Comparison of ENCODE assay signal across 8 cellular contexts in the genomic region with DNA sequence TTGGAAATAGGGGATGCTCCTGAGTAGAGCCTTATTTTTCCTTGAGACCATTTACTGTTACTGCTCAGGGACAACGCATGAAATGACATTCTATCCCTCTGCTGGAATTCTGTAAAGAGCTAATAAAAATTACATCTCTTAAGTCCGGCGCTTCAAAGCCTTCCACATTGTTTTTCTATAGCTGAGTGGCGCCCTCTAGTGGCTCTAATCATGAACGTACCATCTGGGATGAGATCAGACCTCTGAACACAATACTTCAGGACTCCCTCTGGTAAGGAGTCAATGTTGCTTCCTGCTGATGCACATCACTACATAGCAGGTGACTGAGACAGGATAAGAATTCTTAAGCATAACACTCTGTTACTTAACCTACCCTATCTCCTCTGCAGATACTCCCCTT. TPM values are rescaled to one million over a fixed set of nuclear protein-coding genes. Genes with fewer than 3 reads are reported as not detected.
A peak's percentile ranks its signal among the peaks of the same experiment; 100 is the strongest.
DNase-seq lines count a peak whose midpoint lies in the region; ATAC-seq, FAIRE-seq and TF ChIP-seq lines count a peak whose summit lies in the region.

No MANE protein-coding gene starts in this region.

- no peaks in the 10 kb centered on the region for H3K79me1 ChIP-seq in H1 (ENCODE audit: low read depth, low read length)

- TF ChIP-seq POLR2A in H1 (IDR thresholded peaks at IDR 0.05; ENCODE audit: control extremely low read depth in 1 of 2, low read depth in 2 of 2, low read length in 2 of 2) (no peak), testis (IDR thresholded peaks at IDR 0.05) (no peak)

- no peak for TF ChIP-seq EP300 in H1 (IDR thresholded peaks at IDR 0.05; ENCODE audit: borderline replicate concordance in 1 of 2, low read depth in 2 of 2, low read length in 2 of 2)

- no peak overlapping the region for H4K5ac ChIP-seq in H1 (ENCODE audit: insufficient read length, low read depth, low read length)

- H3K27me3 Mint-ChIP-seq in naive thymus-derived CD4-positive, alpha-beta T cell = no peaks in the 10 kb centered on the region

- CTCF ChIA-PET in H1 (lab: Charles Lee; ENCODE audit: partially characterized antibody) = interaction anchor here (0.6 to 2.0 kb wide), 10 partner anchors 19 to 286 kb away, joined by 3 to 7 read pairs (median 4); no protein-coding TSS in a partner anchor
- CTCF ChIA-PET in naive thymus-derived CD4-positive, alpha-beta T cell (lab: Charles Lee) = interaction anchor here (0.6 kb wide), 1 partner anchor 93 kb away, joined by 3 read pairs; no protein-coding TSS in a partner anchor

- H3K9me3 ChIP-seq in H1 (ENCODE audit: insufficient read depth in 2 of 2, low read depth in 1 of 2, low read length in 1 of 2) (no peaks in the 10 kb centered on the region), testis (no peaks in the 10 kb centered on the region)
- no peaks in the 10 kb centered on the region for H3K9me3 ChIP-seq in naive thymus-derived CD4-positive, alpha-beta T cell (ENCODE audit: control insufficient read depth in 2 of 3, low read length in 3 of 3)

- ATAC-seq in GM18511 (IDR thresholded peaks at IDR 0.05; ENCODE audit: unreplicated experiment) (peak; percentile 98), HG02981 (IDR thresholded peaks at IDR 0.05; ENCODE audit: unreplicated experiment) (peak; percentile 84)
- peak; percentile 80 for ATAC-seq in naive thymus-derived CD4-positive, alpha-beta T cell

- no peak overlapping the region for H4K91ac ChIP-seq in H1 (replicated peaks; ENCODE audit: insufficient read length, low read length)

- H3K4me1 Mint-ChIP-seq in naive thymus-derived CD4-positive, alpha-beta T cell = peaks cover 0 to 25% (median 15%) of the 10 kb centered on the region in 7 donors

- DNase-seq in AG08395 (ENCODE audit: low spot score) (peak; percentile 50), NCI-H345 treated with DMSO at 0.1 percent for 48 hours (lab: John Stamatoyannopoulos, UW; ENCODE audit: unreplicated experiment) (peak; percentile 5), H1 (ENCODE audit: low read depth in 1 of 2, low spot score in 2 of 2) (peak in 1 of 2 experiments; percentile 57), testis (peak; percentile 78)
- DNase-seq in activated CD4-positive, alpha-beta T cell treated with anti-CD3 and anti-CD28 coated beads, Interleukin-2, amount 50 U/mL, for 48 hours = peak; percentile 52 to 60
- DNase-seq in naive thymus-derived CD4-positive, alpha-beta T cell = peak in 8 of 9 donors; percentile 14 to 55 (median 40)

- peaks cover 0 to 5% (median 3%) of the 10 kb centered on the region in 5 donors for H3K36me3 Mint-ChIP-seq in naive thymus-derived CD4-positive, alpha-beta T cell

- H3K36me3 ChIP-seq in H1 (ENCODE audit: control insufficient read depth in 2 of 4, insufficient read depth in 4 of 4, low read length in 3 of 4) (no peaks in the 10 kb centered on the region), testis (ENCODE audit: low read depth, missing control alignments) (no peaks in the 10 kb centered on the region)
- no peaks in the 10 kb centered on the region for H3K36me3 ChIP-seq in naive thymus-derived CD4-positive, alpha-beta T cell (ENCODE audit: control insufficient read depth in 2 of 3, insufficient read depth in 3 of 3, low read length in 3 of 3)

- no peak overlapping the region for H2BK5ac ChIP-seq in H1 (ENCODE audit: low read depth, low read length)

- peak; percentile 49 to 60; a peak in 3 of 4 replicates for TF ChIP-seq RAD21 in H1 (IDR thresholded peaks at IDR 0.05 in 1 of 2, conservative IDR thresholded peaks at IDR 0.05 in 1 of 2; ENCODE audit: low read depth in 2 of 2, low read length in 2 of 2)

- H2BK12ac ChIP-seq in H1 (ENCODE audit: low read depth, low read length) = no peak overlapping the region

- peak in 2 of 3 experiments; percentile 52 to 62; a peak in 3 of 4 replicates for TF ChIP-seq CTCF in H1 (IDR thresholded peaks at IDR 0.05; ENCODE audit: control extremely low read depth in 1 of 3, insufficient read depth in 1 of 3, low read depth in 1 of 3, low read length in 3 of 3)
- TF ChIP-seq CTCF in testis (IDR thresholded peaks at IDR 0.05) = peak in 2 of 3 experiments; percentile 30 to 52

- H2AFZ ChIP-seq in H1 (ENCODE audit: low read length) = no peak overlapping the region

- H3K4me2 ChIP-seq in H1 (ENCODE audit: insufficient read depth in 1 of 2, low read depth in 2 of 2, low read length in 2 of 2) = no peak overlapping the region

- H2BK15ac ChIP-seq in H1 (ENCODE audit: low read length) = no peak overlapping the region

- H4K8ac ChIP-seq in H1 (ENCODE audit: extremely low read depth, insufficient read depth, low read length) = no peak overlapping the region

- H2BK20ac ChIP-seq in H1 (ENCODE audit: low read length) = no peak overlapping the region

- no peak overlapping the region for H2AK5ac ChIP-seq in H1 (ENCODE audit: low read depth, low read length)

- H3K4me3 Mint-ChIP-seq in naive thymus-derived CD4-positive, alpha-beta T cell = no peak overlapping the region

- H3K27ac Mint-ChIP-seq in naive thymus-derived CD4-positive, alpha-beta T cell = peak overlapping the region in 1 of 9 donors; percentile 7

- WGBS in H1 (ENCODE audit: extremely low coverage in 1 of 2, insufficient coverage in 1 of 2, insufficient read length in 1 of 2, insufficient replicate concordance in 2 of 2, low coverage in 1 of 2, low lambda C conversion rate in 2 of 2, missing lambda C conversion rate in 1 of 2), 2 experiments = 23% methylated on average over 5 of the region's 5 CpGs; no CpG with 5 or more reads in 1 of the 2 experiments
- 5 to 9% methylated on average over 5 of the region's 5 CpGs for WGBS in testis, 2 donors

- no peak overlapping the region for H3K18ac ChIP-seq in H1 (ENCODE audit: extremely low read depth, low read length)

- H3K4me3 ChIP-seq in H1 (ENCODE audit: extremely low read depth in 1 of 4, insufficient read depth in 2 of 4, low read depth in 3 of 4, low read length in 4 of 4) (no peak overlapping the region), testis (no peak overlapping the region)
- H3K4me3 ChIP-seq in naive thymus-derived CD4-positive, alpha-beta T cell (ENCODE audit: low read length) = no peak overlapping the region

- intact Hi-C loops in naive thymus-derived CD4-positive, alpha-beta T cell (cut with micrococcal nuclease) = loop anchor here (2.0 to 10.0 kb wide), 3 partner anchors 182 to 911 kb away; no protein-coding TSS in a partner anchor
- intact Hi-C loops in testis (cut with DNase I; ENCODE audit: low total_unique reads) = no loop called here

- H3K9ac ChIP-seq in H1 (replicated peaks in 1 of 4; ENCODE audit: extremely low read depth in 1 of 4, low read depth in 3 of 4, low read length in 3 of 4) = no peak overlapping the region

- no peak overlapping the region for H3K23ac ChIP-seq in H1 (ENCODE audit: insufficient read length)

- H3K4ac ChIP-seq in H1 (replicated peaks; ENCODE audit: insufficient read length, low read depth, low read length) = no peak overlapping the region

- H2BK120ac ChIP-seq in H1 (replicated peaks; ENCODE audit: low read depth, low read length) = no peak overlapping the region

- H3K27me3 ChIP-seq in H1 (replicated peaks in 1 of 4; ENCODE audit: control insufficient read depth in 3 of 4, extremely low read depth in 1 of 4, insufficient read depth in 3 of 4, low read length in 3 of 4) (no peaks in the 10 kb centered on the region), testis (no peaks in the 10 kb centered on the region)
- H3K27me3 ChIP-seq in naive thymus-derived CD4-positive, alpha-beta T cell (ENCODE audit: control insufficient read depth in 2 of 2, insufficient read depth in 2 of 2, low read length in 2 of 2) = no peaks in the 10 kb centered on the region

- H3K56ac ChIP-seq in H1 (replicated peaks; ENCODE audit: insufficient read length, low read depth, low read length) = no peak overlapping the region

- peaks cover 0 to 1% (median 0%) of the 10 kb centered on the region in 11 donors for H3K9me3 Mint-ChIP-seq in naive thymus-derived CD4-positive, alpha-beta T cell

- POLR2A ChIA-PET in H1 (lab: Charles Lee; ENCODE audit: partially characterized antibody) = no interaction called here
- POLR2A ChIA-PET in naive thymus-derived CD4-positive, alpha-beta T cell (lab: Charles Lee) = no interaction called here

- H3K23me2 ChIP-seq in H1 (ENCODE audit: low read depth, low read length) = no peaks in the 10 kb centered on the region

- FAIRE-seq in H1 (lab: Jason Lieb, UNC) = peak; percentile 98

- H3K4me1 ChIP-seq in H1 (replicated peaks in 1 of 4; ENCODE audit: control insufficient read depth in 3 of 4, insufficient read depth in 4 of 4, low read length in 3 of 4) = no peaks in the 10 kb centered on the region
- no peaks in the 10 kb centered on the region for H3K4me1 ChIP-seq in naive thymus-derived CD4-positive, alpha-beta T cell (ENCODE audit: control insufficient read depth in 2 of 2, insufficient read depth in 2 of 2, low read length in 2 of 2)
- H3K4me1 ChIP-seq in testis = no peaks in the 10 kb centered on the region

- no peak overlapping the region for H3K14ac ChIP-seq in H1 (ENCODE audit: insufficient read length)

- H3K79me2 ChIP-seq in H1 (ENCODE audit: control insufficient read depth in 1 of 2, insufficient read depth in 2 of 2, low read length in 2 of 2) = no peaks in the 10 kb centered on the region

- no peak overlapping the region for H3K27ac ChIP-seq in H1 (ENCODE audit: low read depth, low read length)
- no peak overlapping the region for H3K27ac ChIP-seq in naive thymus-derived CD4-positive, alpha-beta T cell (ENCODE audit: low read depth, low read length)
- H3K27ac ChIP-seq in testis = no peak overlapping the region

- H4K20me1 ChIP-seq in H1 (replicated peaks in 1 of 2; ENCODE audit: control insufficient read depth in 1 of 2, insufficient read depth in 2 of 2, low read length in 2 of 2) = no peaks in the 10 kb centered on the region

RNA-seq across cellular contexts. Expression of a gene that starts 6.0 kb away (rescaled TPM):
- total RNA-seq in H1 (2021; fragmentation: NEBNext Ultra II Directional; extraction: Animal tissue kit (Norgen Biotek cat#: 25700)) = 20.4 and 23.9 TPM in 2 replicates
- 3.3 and 6.0 TPM in 2 replicates for polyA plus RNA-seq in H1 (2011; rRNA removed)
- 19.3 TPM for polyA plus RNA-seq in H1 (2011; cell fraction: cytosol; rRNA removed)
- polyA plus RNA-seq in H1 (2011; cell fraction: nucleus; rRNA removed) = 2.0 TPM
- polyA plus RNA-seq in H1 (2012, experiment 1 of 2) = 32.7 to 49.0 TPM (median 36.8 TPM) in 4 replicates
- polyA plus RNA-seq in H1 (2012, experiment 2 of 2) = 4.0 TPM
- polyA plus RNA-seq in H1 (2013, experiment 1 of 2) = 94.1 TPM
- 99.6 TPM for polyA plus RNA-seq in H1 (2013, experiment 2 of 2)
- polyA minus RNA-seq in H1 (2011; rRNA and poly(A)+ RNA removed) = 3.9 and 4.7 TPM in 2 replicates
- polyA minus RNA-seq in H1 (2011; cell fraction: cytosol; rRNA and poly(A)+ RNA removed) = 3.1 TPM
- polyA minus RNA-seq in H1 (2011; cell fraction: nucleus; rRNA and poly(A)+ RNA removed) = 4.5 TPM
- total RNA-seq in naive thymus-derived CD4-positive, alpha-beta T cell = 1 to 10 TPM in 3 of 5 experiments, under 1 TPM in 2; 0.46 to 2.6 (median 1.0) TPM
- polyA plus RNA-seq in naive thymus-derived CD4-positive, alpha-beta T cell = 10 to 100 TPM in 1 of 2 donors, 1 to 10 TPM in 1; 6.4 to 11.1 TPM
- total RNA-seq in testis = 100 to 1,000 TPM; 105 to 107 TPM
- polyA plus RNA-seq in testis (ENCODE audit: insufficient read depth, low read depth, low replicate concordance) = 26.4 TPM

RNA-seq across cellular contexts. Expression of a gene that starts 6.2 kb away (rescaled TPM):
- 48.0 and 49.6 TPM in 2 replicates for total RNA-seq in H1 (2021; fragmentation: NEBNext Ultra II Directional; extraction: Animal tissue kit (Norgen Biotek cat#: 25700))
- polyA plus RNA-seq in H1 (2011; rRNA removed) (17.7 and 36.3 TPM in 2 replicates), testis (ENCODE audit: insufficient read depth, low read depth, low replicate concordance) (95.3 TPM)
- polyA plus RNA-seq in H1 (2011; cell fraction: cytosol; rRNA removed) = 33.4 TPM
- 9.3 TPM for polyA plus RNA-seq in H1 (2011; cell fraction: nucleus; rRNA removed)
- 30.3 to 46.5 TPM (median 31.6 TPM) in 4 replicates for polyA plus RNA-seq in H1 (2012, experiment 1 of 2)
- polyA plus RNA-seq in H1 (2012, experiment 2 of 2) = 7.3 TPM
- 44.1 TPM for polyA plus RNA-seq in H1 (2013, experiment 1 of 2)
- polyA plus RNA-seq in H1 (2013, experiment 2 of 2) = 43.1 TPM
- 14.4 and 25.2 TPM in 2 replicates for polyA minus RNA-seq in H1 (2011; rRNA and poly(A)+ RNA removed)
- 11.3 TPM for polyA minus RNA-seq in H1 (2011; cell fraction: cytosol; rRNA and poly(A)+ RNA removed)
- 28.5 TPM for polyA minus RNA-seq in H1 (2011; cell fraction: nucleus; rRNA and poly(A)+ RNA removed)
- 100 to 1,000 TPM in 1 of 5 experiments, 10 to 100 TPM in 4; 66.6 to 140 (median 75.3) TPM for total RNA-seq in naive thymus-derived CD4-positive, alpha-beta T cell
- 100 to 1,000 TPM; 123 to 175 TPM for polyA plus RNA-seq in naive thymus-derived CD4-positive, alpha-beta T cell
- total RNA-seq in testis = 100 to 1,000 TPM; 107 to 158 TPM
